8 cellular contexts compared by ENCODE assay signal in the genomic region with DNA sequence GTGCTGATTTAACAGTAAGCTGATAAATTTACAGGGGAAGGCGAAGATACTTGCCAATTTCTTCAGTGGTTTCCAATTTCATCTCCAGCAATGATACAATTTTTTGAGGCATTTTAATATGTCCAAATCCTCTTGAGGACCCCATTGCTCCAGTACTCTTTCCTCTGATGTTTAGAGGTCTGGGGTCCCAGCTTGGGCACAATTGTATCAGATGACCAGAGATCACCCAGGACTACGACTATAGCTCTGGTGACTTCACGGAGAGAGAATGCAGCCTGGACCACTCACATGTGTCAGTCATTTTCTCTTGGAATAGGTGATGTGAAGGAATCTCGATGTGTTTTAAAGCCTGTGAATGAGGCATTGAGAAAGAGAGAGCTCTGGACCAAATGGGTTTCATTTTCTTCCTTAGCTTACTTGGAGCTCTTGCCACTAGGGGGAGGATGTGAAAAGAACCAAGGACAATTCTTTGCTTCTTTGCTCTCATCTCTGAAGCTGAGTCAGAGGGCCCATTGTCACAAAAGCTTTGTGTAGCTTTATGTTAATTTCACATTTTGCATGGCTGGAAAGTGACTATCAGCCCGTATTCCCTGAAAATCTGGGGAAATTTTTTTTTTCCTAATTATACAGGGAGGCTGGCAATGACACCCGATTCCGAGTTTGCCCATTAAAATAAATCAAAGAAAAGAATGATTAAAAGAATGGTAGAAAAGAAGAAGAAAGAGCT. TPM values are rescaled to one million over a fixed set of nuclear protein-coding genes. Genes with fewer than 3 reads are reported as not detected.
A peak's percentile ranks its signal among the peaks of the same experiment; 100 is the strongest.
DNase-seq lines count a peak whose midpoint lies in the region; ATAC-seq and TF ChIP-seq lines count a peak whose summit lies in the region.

No MANE protein-coding gene starts in this region.

- no peak overlapping the region for H3K4me3 ChIP-seq in GM12875 (ENCODE audit: low read depth, low read length)
- no peak overlapping the region for H3K4me3 ChIP-seq in effector memory CD4-positive, alpha-beta T cell (ENCODE audit: insufficient read depth, low read depth, low read length, poor library complexity, severe bottlenecking)

- H3K4me1 ChIP-seq in effector memory CD4-positive, alpha-beta T cell (ENCODE audit: control insufficient read depth, insufficient read depth, low read length, poor library complexity, severe bottlenecking): no peaks in the 10 kb centered on the region

- TF ChIP-seq CTCF in GM12875 (IDR thresholded peaks at IDR 0.05; ENCODE audit: borderline replicate concordance, insufficient read depth, low read depth, low read length) (peak; percentile 61), VCaP (conservative IDR thresholded peaks at IDR 0.05) (peak; percentile 88)

- H3K27me3 Mint-ChIP-seq in naive thymus-derived CD8-positive, alpha-beta T cell: peaks cover 1 to 17% (median 5%) of the 10 kb centered on the region in 5 donors

- POLR2A ChIA-PET in naive thymus-derived CD8-positive, alpha-beta T cell (lab: Charles Lee): interaction anchor here (1.3 kb wide), 1 partner anchor 393 kb away, joined by 5 read pairs; the partner anchor contains the start of gene PRCP

- peaks cover 5 to 6% (median 5%) of the 10 kb centered on the region in 4 donors for H3K4me1 Mint-ChIP-seq in naive thymus-derived CD8-positive, alpha-beta T cell

- peak; percentile 80 for ATAC-seq in HG02852 (IDR thresholded peaks at IDR 0.05; ENCODE audit: unreplicated experiment)
- ATAC-seq in naive thymus-derived CD8-positive, alpha-beta T cell: peak; percentile 72 to 84

- no peak overlapping the region for H3K27ac ChIP-seq in VCaP
- no peak overlapping the region for H3K27ac ChIP-seq in effector memory CD4-positive, alpha-beta T cell (ENCODE audit: insufficient read depth, low read length, poor library complexity, severe bottlenecking)

- no peak for TF ChIP-seq POLR2A in erythroblast (IDR thresholded peaks at IDR 0.05; ENCODE audit: low read length)

- H3K27ac Mint-ChIP-seq in naive thymus-derived CD8-positive, alpha-beta T cell: peak overlapping the region in 2 of 10 donors; percentile 83

- peak; percentile 78 for DNase-seq in AG20443 (ENCODE audit: low spot score)
- peak; percentile 15 for DNase-seq in NCI-H1436 treated with DMSO at 0.1 percent for 48 hours (lab: John Stamatoyannopoulos, UW)
- peak; percentile 57 to 67 for DNase-seq in erythroblast (lab: John Stamatoyannopoulos, UW)
- DNase-seq in naive thymus-derived CD8-positive, alpha-beta T cell: peak in 5 of 10 donors; percentile 5 to 44 (median 24)
- DNase-seq in effector memory CD4-positive, alpha-beta T cell: no peak

- H3K9me3 Mint-ChIP-seq in naive thymus-derived CD8-positive, alpha-beta T cell: no peaks in the 10 kb centered on the region

- H3K36me3 ChIP-seq in effector memory CD4-positive, alpha-beta T cell (ENCODE audit: control insufficient read depth, insufficient read depth, low read length): no peaks in the 10 kb centered on the region

- no peaks in the 10 kb centered on the region for H3K27me3 ChIP-seq in effector memory CD4-positive, alpha-beta T cell (replicated peaks; ENCODE audit: control insufficient read depth, insufficient read depth, low read length, poor library complexity, severe bottlenecking)

- no peaks in the 10 kb centered on the region for H3K9me3 ChIP-seq in effector memory CD4-positive, alpha-beta T cell (ENCODE audit: control insufficient read depth, low read length)

- peaks cover 0 to 3% (median 0%) of the 10 kb centered on the region in 3 donors for H3K36me3 Mint-ChIP-seq in naive thymus-derived CD8-positive, alpha-beta T cell

- peak overlapping the region; percentile 7 to 80 (median 63) for H3K4me3 Mint-ChIP-seq in naive thymus-derived CD8-positive, alpha-beta T cell

RNA-seq across cellular contexts. Expression of gene CCDC90B, which starts 6.7 kb away (rescaled TPM):
- total RNA-seq in naive thymus-derived CD8-positive, alpha-beta T cell: 10 to 100 TPM; 31.9 to 35.9 TPM
- polyA plus RNA-seq in naive thymus-derived CD8-positive, alpha-beta T cell: 10 to 100 TPM; 48.5 to 54.7 (median 52.1) TPM

Comparison
In these comparisons a context has a peak if more than half of its experiments do, and no peak if none do; other contexts are left out.
1. DNase-seq: peak in AG20443 (single experiment), NCI-H1436 treated with DMSO at 0.1 percent for 48 hours (single experiment) and erythroblast (2 of 2); none in effector memory CD4-positive, alpha-beta T cell (0 of 3).